Comparison of ENCODE assay signal across 8 cellular contexts in the genomic region with DNA sequence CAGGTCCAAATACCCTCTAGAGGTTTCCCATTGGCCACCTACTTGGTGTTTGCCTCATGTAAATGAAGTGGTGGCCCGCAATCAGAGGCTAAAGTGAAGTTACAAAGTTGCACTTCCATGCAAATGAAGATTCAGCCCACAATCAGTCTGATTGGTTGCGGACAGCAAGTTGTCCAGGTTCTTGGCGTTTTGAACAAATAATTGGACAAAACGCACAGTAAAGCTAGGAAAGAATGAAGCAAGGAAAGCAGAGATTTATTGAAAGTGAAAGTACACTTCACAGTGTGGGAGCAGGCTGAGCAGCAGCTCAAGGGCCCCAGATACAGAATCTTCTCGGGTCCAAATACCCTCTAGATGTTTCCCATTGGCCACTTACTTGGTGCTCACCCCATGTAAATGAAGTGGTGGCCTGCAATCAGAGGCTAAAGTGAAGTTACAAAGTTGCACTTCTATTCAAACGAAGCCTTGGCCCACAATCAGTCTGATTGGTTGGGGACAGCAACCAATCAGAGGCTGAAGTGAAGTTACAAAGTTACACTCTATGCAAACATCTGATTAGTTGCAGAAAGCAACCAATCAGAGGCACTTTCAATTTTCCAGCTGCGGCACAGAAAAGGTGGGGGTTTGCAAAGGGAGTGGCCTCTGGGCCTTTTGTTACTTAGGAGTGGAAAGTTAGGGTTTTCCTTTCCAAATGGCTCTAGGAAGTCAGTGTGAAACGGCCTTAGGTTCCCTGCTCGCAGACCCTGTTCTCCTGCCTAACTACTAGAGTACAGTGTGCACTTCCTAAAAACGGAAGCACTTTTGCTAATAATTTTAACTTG. TPM values are rescaled to one million over a fixed set of nuclear protein-coding genes. Genes with fewer than 3 reads are reported as not detected.
DNase-seq lines count a peak whose midpoint lies in the region; ATAC-seq, FAIRE-seq and TF ChIP-seq lines count a peak whose summit lies in the region.

No MANE protein-coding gene starts in this region.

- no peaks in the 10 kb centered on the region for H4K20me1 ChIP-seq in H1 (replicated peaks in 1 of 2; ENCODE audit: control insufficient read depth in 1 of 2, insufficient read depth in 2 of 2, low read length in 2 of 2)
- H4K20me1 ChIP-seq in neural progenitor cell (ENCODE audit: low read depth), result no peaks in the 10 kb centered on the region

- peak overlapping the region; percentile 53 for H3K27ac ChIP-seq in CD8-positive, alpha-beta T cell (ENCODE audit: low read depth, low read length)
- H3K27ac ChIP-seq in H1 (ENCODE audit: low read depth, low read length) (no peak overlapping the region), neural progenitor cell (no peak overlapping the region), urinary bladder (ENCODE audit: low read depth) (no peak overlapping the region)

- TF ChIP-seq POLR2A in H1 (IDR thresholded peaks at IDR 0.05; ENCODE audit: control extremely low read depth in 1 of 2, low read depth in 2 of 2, low read length in 2 of 2), result no peak

- H3K79me2 ChIP-seq in H1 (ENCODE audit: control insufficient read depth in 1 of 2, insufficient read depth in 2 of 2, low read length in 2 of 2), result no peaks in the 10 kb centered on the region
- H3K79me2 ChIP-seq in neural progenitor cell (ENCODE audit: low read depth), result peaks cover 1% of the 10 kb centered on the region

- intact Hi-C loops in CD8-positive, alpha-beta T cell (cut with DNase I, micrococcal nuclease), result loop anchor here (2.0 to 10.0 kb wide), 6 partner anchors 54 to 1519 kb away; a partner anchor contains a TSS

- 87% methylated on average over 10 of the region's 10 CpGs; no CpG with 5 or more reads in 1 of the 2 experiments for WGBS in H1 (ENCODE audit: extremely low coverage in 1 of 2, insufficient coverage in 1 of 2, insufficient read length in 1 of 2, insufficient replicate concordance in 2 of 2, low coverage in 1 of 2, low lambda C conversion rate in 2 of 2, missing lambda C conversion rate in 1 of 2), 2 experiments
- WGBS in urinary bladder, result 68% methylated on average over 10 of the region's 10 CpGs

- H3K23ac ChIP-seq in H1 (ENCODE audit: insufficient read length), result no peak overlapping the region

- no peak overlapping the region for H2BK5ac ChIP-seq in H1 (ENCODE audit: low read depth, low read length)

- no peak overlapping the region for H2BK15ac ChIP-seq in H1 (ENCODE audit: low read length)

- peaks cover 25% of the 10 kb centered on the region for H3F3A ChIP-seq in neural progenitor cell (ENCODE audit: low read depth)

- H3K4me2 ChIP-seq in H1 (ENCODE audit: insufficient read depth in 1 of 2, low read depth in 2 of 2, low read length in 2 of 2) (no peak overlapping the region), neural progenitor cell (no peak overlapping the region)

- H2AK5ac ChIP-seq in H1 (ENCODE audit: low read depth, low read length), result no peak overlapping the region

- H3K18ac ChIP-seq in H1 (ENCODE audit: extremely low read depth, low read length), result no peak overlapping the region

- no peaks in the 10 kb centered on the region for H3K9me3 ChIP-seq in CD8-positive, alpha-beta T cell (ENCODE audit: low read length)
- H3K9me3 ChIP-seq in H1 (ENCODE audit: insufficient read depth in 2 of 2, low read depth in 1 of 2, low read length in 1 of 2) (no peaks in the 10 kb centered on the region; a peak in 1 of 4 replicates), neural progenitor cell (ENCODE audit: low read depth) (no peaks in the 10 kb centered on the region)

- no peak overlapping the region for H3K56ac ChIP-seq in H1 (replicated peaks; ENCODE audit: insufficient read length, low read depth, low read length)

- FAIRE-seq in H1 (lab: Jason Lieb, UNC), result peak; percentile 39

- H3K4me3 ChIP-seq in CD8-positive, alpha-beta T cell (ENCODE audit: low read depth, low read length), result peak overlapping the region; percentile 57
- H3K4me3 ChIP-seq in H1 (ENCODE audit: extremely low read depth in 1 of 4, insufficient read depth in 2 of 4, low read depth in 3 of 4, low read length in 4 of 4) (no peak overlapping the region), neural progenitor cell (no peak overlapping the region), urinary bladder (ENCODE audit: low read depth, low read length) (peak overlapping the region; percentile 14)

- H2AFZ ChIP-seq in H1 (ENCODE audit: low read length) (no peak overlapping the region; the same call in 1 of the 2 replicates), neural progenitor cell (replicated peaks) (peak overlapping the region; percentile 57)

- no peak for TF ChIP-seq EP300 in H1 (IDR thresholded peaks at IDR 0.05; ENCODE audit: borderline replicate concordance in 1 of 2, low read depth in 2 of 2, low read length in 2 of 2)

- H4K8ac ChIP-seq in H1 (ENCODE audit: extremely low read depth, insufficient read depth, low read length), result no peak overlapping the region

- POLR2A ChIA-PET in CD8-positive, alpha-beta T cell (lab: Charles Lee), result interaction anchor here (0.8 to 1.4 kb wide), 4 partner anchors 10 to 410 kb away, joined by 3 read pairs; no protein-coding TSS in a partner anchor
- POLR2A ChIA-PET in activated CD4-positive, alpha-beta T cell treated with anti-CD3 and anti-CD28 coated beads, Interleukin-2, amount 10 ng/mL, durations not matched to agents 7 days and 5 days (lab: Charles Lee), result no interaction called here
- POLR2A ChIA-PET in H1 (lab: Charles Lee; ENCODE audit: partially characterized antibody), result no interaction called here

- H3K9ac ChIP-seq in H1 (replicated peaks in 1 of 4; ENCODE audit: extremely low read depth in 1 of 4, low read depth in 3 of 4, low read length in 3 of 4) (no peak overlapping the region), neural progenitor cell (no peak overlapping the region)

- H3K27me3 ChIP-seq in CD8-positive, alpha-beta T cell (ENCODE audit: insufficient read depth, low read length), result no peaks in the 10 kb centered on the region
- H3K27me3 ChIP-seq in H1 (replicated peaks in 1 of 4; ENCODE audit: control insufficient read depth in 3 of 4, extremely low read depth in 1 of 4, insufficient read depth in 3 of 4, low read length in 3 of 4), result no peaks in the 10 kb centered on the region
- H3K27me3 ChIP-seq in neural progenitor cell, result no peaks in the 10 kb centered on the region

- H2BK12ac ChIP-seq in H1 (ENCODE audit: low read depth, low read length), result no peak overlapping the region

- CTCF ChIA-PET in CD8-positive, alpha-beta T cell (lab: Charles Lee), result interaction anchor here (1.0 to 1.4 kb wide), 3 partner anchors 60 to 227 kb away, joined by 3 to 5 read pairs (median 4); no protein-coding TSS in a partner anchor
- CTCF ChIA-PET in activated CD4-positive, alpha-beta T cell treated with anti-CD3 and anti-CD28 coated beads, Interleukin-2, amount 10 ng/mL, durations not matched to agents 7 days and 5 days (lab: Charles Lee), result interaction anchor here (1.2 to 1.4 kb wide), 3 partner anchors 9 to 60 kb away, joined by 3 to 5 read pairs (median 3); no protein-coding TSS in a partner anchor
- CTCF ChIA-PET in H1 (lab: Charles Lee; ENCODE audit: partially characterized antibody), result interaction anchor here (0.6 to 1.2 kb wide), 3 partner anchors 9 to 60 kb away, joined by 3 read pairs; no protein-coding TSS in a partner anchor

- DNase-seq in CD8-positive, alpha-beta T cell, result peak; percentile 41 to 73 (median 56)
- DNase-seq in Kasumi-1 (lab: John Stamatoyannopoulos, UW), result peak; percentile 88 to 92
- peak; percentile 87 for DNase-seq in activated CD4-positive, alpha-beta T cell treated with anti-CD3 and anti-CD28 coated beads, Interleukin-2, amount 10 ng/mL, durations not matched to agents 7 days and 5 days
- no peak for DNase-seq in H1 (ENCODE audit: low read depth in 1 of 2, low spot score in 2 of 2)
- no peak for DNase-seq in neural progenitor cell (ENCODE audit: low spot score)
- DNase-seq in SK-N-DZ (ENCODE audit: low spot score), result no peak

- H2BK20ac ChIP-seq in H1 (ENCODE audit: low read length), result no peak overlapping the region

- H3K4me3 Mint-ChIP-seq in CD8-positive, alpha-beta T cell, result peak overlapping the region; percentile 88
- H3K4me3 Mint-ChIP-seq in activated CD4-positive, alpha-beta T cell treated with anti-CD3 and anti-CD28 coated beads, Interleukin-2, amount 10 ng/mL, durations not matched to agents 7 days and 5 days, result peak overlapping the region; percentile 90
- no peak overlapping the region for H3K4me3 Mint-ChIP-seq in neural progenitor cell

- peaks cover 61% of the 10 kb centered on the region for H3K4me1 Mint-ChIP-seq in CD8-positive, alpha-beta T cell (ENCODE audit: low read depth)
- H3K4me1 Mint-ChIP-seq in activated CD4-positive, alpha-beta T cell treated with anti-CD3 and anti-CD28 coated beads, Interleukin-2, amount 10 ng/mL, durations not matched to agents 7 days and 5 days, result peaks cover 68% of the 10 kb centered on the region
- H3K4me1 Mint-ChIP-seq in neural progenitor cell, result peaks cover 19% of the 10 kb centered on the region

- peaks cover 46% of the 10 kb centered on the region for H3K4me1 ChIP-seq in CD8-positive, alpha-beta T cell (ENCODE audit: insufficient read depth, low read length)
- H3K4me1 ChIP-seq in H1 (replicated peaks in 1 of 4; ENCODE audit: control insufficient read depth in 3 of 4, insufficient read depth in 4 of 4, low read length in 3 of 4) (peaks cover 0 to 5% (median 0%) of the 10 kb centered on the region in 4 experiments; a peak in 2 of 7 replicates), neural progenitor cell (peaks cover 5% of the 10 kb centered on the region), urinary bladder (ENCODE audit: insufficient read depth) (no peaks in the 10 kb centered on the region)

- H3K23me2 ChIP-seq in H1 (ENCODE audit: low read depth, low read length), result peaks cover 9% of the 10 kb centered on the region

- TF ChIP-seq CTCF in CD8-positive, alpha-beta T cell (IDR thresholded peaks at IDR 0.05), result no peak
- TF ChIP-seq CTCF in H1 (IDR thresholded peaks at IDR 0.05; ENCODE audit: control extremely low read depth in 1 of 3, insufficient read depth in 1 of 3, low read depth in 1 of 3, low read length in 3 of 3), result no peak
- TF ChIP-seq CTCF in neural progenitor cell (IDR thresholded peaks at IDR 0.05), result no peak

- H3K14ac ChIP-seq in H1 (ENCODE audit: insufficient read length), result no peak overlapping the region

- no peak overlapping the region for H3K4ac ChIP-seq in H1 (replicated peaks; ENCODE audit: insufficient read length, low read depth, low read length)

- no peak overlapping the region for H4K91ac ChIP-seq in H1 (replicated peaks; ENCODE audit: insufficient read length, low read length)

- no peak for TF ChIP-seq RAD21 in H1 (IDR thresholded peaks at IDR 0.05 in 1 of 2, conservative IDR thresholded peaks at IDR 0.05 in 1 of 2; ENCODE audit: low read depth in 2 of 2, low read length in 2 of 2)

- no peaks in the 10 kb centered on the region for H3K27me3 Mint-ChIP-seq in CD8-positive, alpha-beta T cell (ENCODE audit: low read depth)
- H3K27me3 Mint-ChIP-seq in activated CD4-positive, alpha-beta T cell treated with anti-CD3 and anti-CD28 coated beads, Interleukin-2, amount 10 ng/mL, durations not matched to agents 7 days and 5 days, result no peaks in the 10 kb centered on the region
- peaks cover 11% of the 10 kb centered on the region for H3K27me3 Mint-ChIP-seq in neural progenitor cell (ENCODE audit: insufficient read depth, low read depth)

- peak overlapping the region; percentile 94 for H3K27ac Mint-ChIP-seq in CD8-positive, alpha-beta T cell
- peak overlapping the region; percentile 98 for H3K27ac Mint-ChIP-seq in activated CD4-positive, alpha-beta T cell treated with anti-CD3 and anti-CD28 coated beads, Interleukin-2, amount 10 ng/mL, durations not matched to agents 7 days and 5 days
- no peak overlapping the region for H3K27ac Mint-ChIP-seq in neural progenitor cell

- H2BK120ac ChIP-seq in H1 (replicated peaks; ENCODE audit: low read depth, low read length), result no peak overlapping the region

- H3K36me3 ChIP-seq in CD8-positive, alpha-beta T cell (ENCODE audit: insufficient read depth, low read length), result no peaks in the 10 kb centered on the region
- no peaks in the 10 kb centered on the region for H3K36me3 ChIP-seq in H1 (ENCODE audit: control insufficient read depth in 2 of 4, insufficient read depth in 4 of 4, low read length in 3 of 4)
- no peaks in the 10 kb centered on the region for H3K36me3 ChIP-seq in neural progenitor cell
- no peaks in the 10 kb centered on the region for H3K36me3 ChIP-seq in urinary bladder (ENCODE audit: insufficient read depth)

- ATAC-seq in CD8-positive, alpha-beta T cell, result peak; percentile 18
- ATAC-seq in GM21529 (IDR thresholded peaks at IDR 0.05; ENCODE audit: unreplicated experiment), result peak; percentile 51

- no peaks in the 10 kb centered on the region for H3K79me1 ChIP-seq in H1 (ENCODE audit: low read depth, low read length)

- H4K5ac ChIP-seq in H1 (ENCODE audit: insufficient read length, low read depth, low read length), result no peak overlapping the region

- H3K36me3 Mint-ChIP-seq in CD8-positive, alpha-beta T cell, result peaks cover 18% of the 10 kb centered on the region
- H3K36me3 Mint-ChIP-seq in activated CD4-positive, alpha-beta T cell treated with anti-CD3 and anti-CD28 coated beads, Interleukin-2, amount 10 ng/mL, durations not matched to agents 7 days and 5 days (ENCODE audit: low read depth), result peaks cover 43% of the 10 kb centered on the region
- peaks cover 3% of the 10 kb centered on the region for H3K36me3 Mint-ChIP-seq in neural progenitor cell

- peaks cover 3% of the 10 kb centered on the region for H3K9me3 Mint-ChIP-seq in CD8-positive, alpha-beta T cell
- peaks cover 13% of the 10 kb centered on the region for H3K9me3 Mint-ChIP-seq in activated CD4-positive, alpha-beta T cell treated with anti-CD3 and anti-CD28 coated beads, Interleukin-2, amount 10 ng/mL, durations not matched to agents 7 days and 5 days
- H3K9me3 Mint-ChIP-seq in neural progenitor cell, result peaks cover 7% of the 10 kb centered on the region

RNA-seq across cellular contexts. Expression of a gene that starts 4.7 kb away (rescaled TPM):
- total RNA-seq in CD8-positive, alpha-beta T cell, result 10 to 100 TPM; 42.7 to 47.5 TPM
- 10 to 100 TPM; 79.2 to 87.9 TPM for total RNA-seq in activated CD4-positive, alpha-beta T cell treated with anti-CD3 and anti-CD28 coated beads, Interleukin-2, amount 10 ng/mL, durations not matched to agents 7 days and 5 days
- 93.3 and 101 TPM in 2 replicates for total RNA-seq in H1 (2021; fragmentation: NEBNext Ultra II Directional; extraction: Animal tissue kit (Norgen Biotek cat#: 25700))
- polyA plus RNA-seq in H1 (2011; rRNA removed), result 40.0 and 68.0 TPM in 2 replicates
- 60.8 TPM for polyA plus RNA-seq in H1 (2011; cell fraction: cytosol; rRNA removed)
- 25.9 TPM for polyA plus RNA-seq in H1 (2011; cell fraction: nucleus; rRNA removed)
- polyA plus RNA-seq in H1 (2012, experiment 1 of 2), result 48.5 to 83.5 TPM (median 57.8 TPM) in 4 replicates
- polyA plus RNA-seq in H1 (2012, experiment 2 of 2), result 15.0 TPM
- polyA plus RNA-seq in H1 (2013, experiment 1 of 2), result 163 TPM
- polyA plus RNA-seq in H1 (2013, experiment 2 of 2), result 155 TPM
- 79.9 and 109 TPM in 2 replicates for polyA minus RNA-seq in H1 (2011; rRNA and poly(A)+ RNA removed)
- polyA minus RNA-seq in H1 (2011; cell fraction: cytosol; rRNA and poly(A)+ RNA removed), result 59.3 TPM
- polyA minus RNA-seq in H1 (2011; cell fraction: nucleus; rRNA and poly(A)+ RNA removed), result 44.9 TPM
- 90.9 and 128 TPM in 2 replicates for total RNA-seq in neural progenitor cell (ENCODE audit: low replicate concordance)
- 225 TPM for total RNA-seq in urinary bladder
- polyA plus RNA-seq in urinary bladder, result 86.3 TPM
- polyA plus RNA-seq in SK-N-DZ (2014; cell fraction: cytosol; rRNA removed), result 84.4 and 87.0 TPM in 2 replicates
- polyA plus RNA-seq in SK-N-DZ (2014; cell fraction: nucleus; rRNA removed), result 31.6 and 35.5 TPM in 2 replicates

Comparison
In these comparisons a context has a peak if more than half of its experiments do, and no peak if none do; other contexts are left out.
1. DNase-seq: peak in CD8-positive, alpha-beta T cell (7 of 7), Kasumi-1 (2 of 2) and activated CD4-positive, alpha-beta T cell treated with anti-CD3 and anti-CD28 coated beads, Interleukin-2, amount 10 ng/mL, durations not matched to agents 7 days and 5 days (single experiment); none in H1 (0 of 2), neural progenitor cell (single experiment) and SK-N-DZ (single experiment).
2. H3K4me3 ChIP-seq: peak in CD8-positive, alpha-beta T cell (single experiment) and urinary bladder (single experiment); none in H1 (0 of 4) and neural progenitor cell (single experiment).